Comparison of ENCODE assay signal across 21 cellular contexts in genomic region chr3:131957980-131958379, GRCh38.
"Had no signal": no experiment of that assay in that cellular context is flagged by ENCODE, and none has a peak within 500 bp of the region (broad histone marks: within the 10 kb centered on the region; RNA-seq: fewer than 3 reads in every experiment).

No MANE protein-coding gene starts in this region.

- H3K27ac Mint-ChIP-seq: activated T-cell treated with anti-CD3 and anti-CD28 coated beads, Interleukin-2, amount 50 U/mL, for 72 hours; effector memory CD8-positive, alpha-beta T cell; nephron progenitor cell; progenitor cell of endocrine pancreas; T-helper 1 cell treated with Interleukin-12 subunit alpha and Interleukin-12 subunit beta and Interleukin-4 antibody, amounts not matched to agents 30 μg/mL and 1 μg/mL, for 36 hours had no signal

- FAIRE-seq: astrocyte, kidney, urothelium cell line had no signal

- H3K4me1 Mint-ChIP-seq: nephron progenitor cell had no signal

- H3K36me3 ChIP-seq: adrenal gland, breast epithelium, left lung, thyroid gland had no signal

- H3K27me3 Mint-ChIP-seq: progenitor cell of endocrine pancreas had no signal

- H3K4me3 ChIP-seq: adrenal gland, breast epithelium, left lung, thyroid gland had no signal

- H3K4me1 ChIP-seq: adrenal gland, breast epithelium, left lung, thyroid gland had no signal

- H3K9me3 ChIP-seq: adrenal gland, breast epithelium, left lung, thyroid gland had no signal

- H3K4me3 Mint-ChIP-seq: activated T-cell treated with anti-CD3 and anti-CD28 coated beads, Interleukin-2, amount 50 U/mL, for 72 hours; effector memory CD8-positive, alpha-beta T cell; nephron progenitor cell; T-helper 1 cell treated with Interleukin-12 subunit alpha and Interleukin-12 subunit beta and Interleukin-4 antibody, amounts not matched to agents 30 μg/mL and 1 μg/mL, for 36 hours had no signal

- H3K9me3 Mint-ChIP-seq: T-helper 1 cell treated with Interleukin-12 subunit alpha and Interleukin-12 subunit beta and Interleukin-4 antibody, amounts not matched to agents 30 μg/mL and 1 μg/mL, for 36 hours had no signal

- ATAC-seq: activated CD4-positive, CD25-positive, alpha-beta regulatory T cell treated with anti-CD3 and anti-CD28 coated beads, Interleukin-2, amount 50 U/mL, for 24 hours; activated T-cell treated with anti-CD3 and anti-CD28 coated beads, Interleukin-2, amount 50 U/mL, for 72 hours; effector memory CD8-positive, alpha-beta T cell; left lung; right cardiac atrium had no signal

- H3K27ac ChIP-seq: adrenal gland, breast epithelium, left lung, thyroid gland had no signal

- DNase-seq: activated effector memory CD4-positive, alpha-beta T cell treated with anti-CD3 and anti-CD28 coated beads, Interleukin-2, amount 50 U/mL, for 16 hours; activated naive CD4-positive, alpha-beta T cell treated with anti-CD3 and anti-CD28 coated beads, Interleukin-2, amount 50 U/mL, for 16 hours; activated T-cell treated with anti-CD3 and anti-CD28 coated beads, Interleukin-2, amount 50 U/mL, for 72 hours; adrenal gland; dermis blood vessel endothelial cell; effector memory CD8-positive, alpha-beta T cell; hippocampal formation; kidney; left lung; mammary epithelial cell; nephron progenitor cell; right cardiac atrium; stimulated activated CD4-positive, alpha-beta T cell treated with anti-CD3 and anti-CD28 coated beads, Interleukin-2, amount 100 ng/mL, for 24 hours; stimulated activated naive CD4-positive, alpha-beta T cell treated with Interleukin-2 at 50 U/mL for 16 hours; thyroid gland had no signal

- H3K27me3 ChIP-seq: adrenal gland, breast epithelium, left lung, thyroid gland had no signal
